Comparison of ENCODE assay signal across 21 cellular contexts in genomic region chr3:5072100-5072816, GRCh38. TPM values are rescaled to one million over a fixed set of nuclear protein-coding genes. Genes with fewer than 3 reads are reported as not detected.
DNase-seq lines count a peak whose midpoint lies in the region; ATAC-seq, FAIRE-seq and TF ChIP-seq lines count a peak whose summit lies in the region.
"Had no signal": no experiment of that assay in that cellular context is flagged by ENCODE, and none has a peak within 500 bp of the region (broad histone marks: within the 10 kb centered on the region; RNA-seq: fewer than 3 reads in every experiment).

No MANE protein-coding gene starts in this region.

- H3K27me3 ChIP-seq in keratinocyte (ENCODE audit: control insufficient read depth, extremely low read depth, insufficient read depth, low read length) (no peaks in the 10 kb centered on the region), gastrocnemius medialis (no peaks in the 10 kb centered on the region)
- H3K27me3 ChIP-seq: neural progenitor cell, testis had no signal

- no peaks in the 10 kb centered on the region for H3K36me3 Mint-ChIP-seq in T-helper 2 cell treated with Interferon-gamma antibody and Interleukin-4, amounts not matched to agents 5 μg/mL and 100 μg/mL, for 36 hours (ENCODE audit: low read depth)
- H3K36me3 Mint-ChIP-seq: activated naive CD8-positive, alpha-beta T cell treated with anti-CD3 and anti-CD28 coated beads for 36 hours; neural progenitor cell had no signal

- H2AFZ ChIP-seq in keratinocyte (ENCODE audit: control insufficient read depth, low read length): no peak overlapping the region
- H2AFZ ChIP-seq: neural progenitor cell had no signal

- peak; percentile 24 for DNase-seq in NB4 (ENCODE audit: low read depth)
- peak; percentile 34 for DNase-seq in SKM-1 treated with dmso at 0.1 percent for 144 hours (lab: John Stamatoyannopoulos, UW; ENCODE audit: unreplicated experiment)
- DNase-seq in keratinocyte (ENCODE audit: low read depth, low spot score): peak; percentile 28
- DNase-seq in gastrocnemius medialis: peak; percentile 79 to 90
- DNase-seq in T-helper 2 cell treated with Interferon-gamma antibody and Interleukin-4, amounts not matched to agents 5 μg/mL and 100 μg/mL, for 36 hours (ENCODE audit: low spot score): no peak
- no peak for DNase-seq in GOT3 (lab: John Stamatoyannopoulos, UW)
- DNase-seq: activated CD4-positive, alpha-beta T cell treated with anti-CD3 and anti-CD28 coated beads for 36 hours; activated naive CD8-positive, alpha-beta T cell treated with anti-CD3 and anti-CD28 coated beads for 36 hours; cortex of kidney; foreskin melanocyte; NCI-H1048; NCI-H2081; NCI-H526 treated with DMSO at 0.1 percent for 48 hours; SK-N-SH; stimulated activated CD4-positive, alpha-beta T cell treated with anti-CD3 and anti-CD28 coated beads, Interleukin-12 subunit alpha, Interleukin-12 subunit beta, amount 100 ng/mL, for 4 hours; testis had no signal

- no peaks in the 10 kb centered on the region for H3K36me3 ChIP-seq in keratinocyte (ENCODE audit: control insufficient read depth in 2 of 2, extremely low read depth in 1 of 2, insufficient read depth in 2 of 2, low read length in 2 of 2)
- no peaks in the 10 kb centered on the region for H3K36me3 ChIP-seq in gastrocnemius medialis
- H3K36me3 ChIP-seq: neural progenitor cell had no signal

- H3K4me3 ChIP-seq in NB4 (ENCODE audit: low read depth, low read length): no peak overlapping the region
- no peak overlapping the region for H3K4me3 ChIP-seq in keratinocyte (ENCODE audit: control insufficient read depth in 2 of 3, extremely low read depth in 1 of 3, insufficient read depth in 2 of 3, low read depth in 1 of 3, low read length in 3 of 3)
- H3K4me3 ChIP-seq in gastrocnemius medialis: no peak overlapping the region
- H3K4me3 ChIP-seq: neural progenitor cell, testis had no signal

- intact Hi-C loops in gastrocnemius medialis (cut with DNase I; ENCODE audit: low total_unique reads): loop anchor here (1.0 to 5.0 kb wide), 5 partner anchors 15 to 355 kb away; partner anchors contain the start of gene ARL8B

- dilution Hi-C loops in keratinocyte (cut with MboI; ENCODE audit: extremely low pct_ligation_motif_present, low sequenced_read_pairs): no loop called here

- no peaks in the 10 kb centered on the region for H3K9me3 Mint-ChIP-seq in T-helper 2 cell treated with Interferon-gamma antibody and Interleukin-4, amounts not matched to agents 5 μg/mL and 100 μg/mL, for 36 hours
- H3K9me3 Mint-ChIP-seq: activated naive CD8-positive, alpha-beta T cell treated with anti-CD3 and anti-CD28 coated beads for 36 hours; neural progenitor cell had no signal

- TF ChIP-seq POLR2A in NB4 (IDR thresholded peaks at IDR 0.05; ENCODE audit: extremely low read depth, insufficient read length): no peak
- TF ChIP-seq POLR2A in gastrocnemius medialis (IDR thresholded peaks at IDR 0.05): no peak

- TF ChIP-seq CTCF in NB4 (IDR thresholded peaks at IDR 0.05; ENCODE audit: low read depth, low read length) (no peak), keratinocyte (optimal IDR thresholded peaks at IDR 0.05 in 1 of 3, IDR thresholded peaks at IDR 0.05 in 1 of 3, conservative IDR thresholded peaks at IDR 0.05 in 1 of 3; ENCODE audit: extremely low read depth in 1 of 3, insufficient read depth in 2 of 3, low read length in 3 of 3) (no peak), gastrocnemius medialis (IDR thresholded peaks at IDR 0.05 in 4 of 5, conservative IDR thresholded peaks at IDR 0.05 in 1 of 5) (no peak)

- peaks cover 18% of the 10 kb centered on the region for H3K27me3 Mint-ChIP-seq in T-helper 2 cell treated with Interferon-gamma antibody and Interleukin-4, amounts not matched to agents 5 μg/mL and 100 μg/mL, for 36 hours (ENCODE audit: low read depth)

- no peaks in the 10 kb centered on the region for H3K79me2 ChIP-seq in keratinocyte (ENCODE audit: control insufficient read depth, insufficient read depth, low read length)

- no peaks in the 10 kb centered on the region for H3K9me1 ChIP-seq in keratinocyte (ENCODE audit: control insufficient read depth, extremely low read depth, insufficient read depth, low read length)

- H3K4me2 ChIP-seq in keratinocyte (ENCODE audit: control insufficient read depth, extremely low read depth, insufficient read depth, low read depth, low read length): no peak overlapping the region
- H3K4me2 ChIP-seq: neural progenitor cell, SK-N-SH had no signal

- H3K27ac ChIP-seq in keratinocyte (ENCODE audit: control insufficient read depth, insufficient read depth, low read length) (no peak overlapping the region), gastrocnemius medialis (peak overlapping the region; percentile 63 to 85 (median 69))
- H3K27ac ChIP-seq: neural progenitor cell, testis had no signal

- H3K9me3 ChIP-seq in keratinocyte (ENCODE audit: control insufficient read depth, low read depth, low read length): no peaks in the 10 kb centered on the region
- no peaks in the 10 kb centered on the region for H3K9me3 ChIP-seq in gastrocnemius medialis
- H3K9me3 ChIP-seq: SK-N-SH, testis had no signal

- ATAC-seq in gastrocnemius medialis (peak; percentile 96 to 98), GM19324 (IDR thresholded peaks at IDR 0.05; ENCODE audit: low FRiP score, unreplicated experiment) (no peak)
- ATAC-seq: activated CD4-positive, alpha-beta T cell treated with anti-CD3 and anti-CD28 coated beads for 36 hours had no signal

- H4K20me1 ChIP-seq in keratinocyte (ENCODE audit: control insufficient read depth, extremely low read depth, insufficient read depth, low read length): no peaks in the 10 kb centered on the region

- H3K9ac ChIP-seq in keratinocyte (ENCODE audit: control insufficient read depth, extremely low read depth, insufficient read depth, low read length): no peak overlapping the region
- H3K9ac ChIP-seq: neural progenitor cell, SK-N-SH had no signal

- H3K4me1 ChIP-seq in keratinocyte (ENCODE audit: control insufficient read depth, extremely low read depth, insufficient read depth, low read length) (peaks cover 8% of the 10 kb centered on the region), gastrocnemius medialis (peaks cover 9 to 10% of the 10 kb centered on the region in 2 donors)
- H3K4me1 ChIP-seq: neural progenitor cell, testis had no signal

- FAIRE-seq in keratinocyte (lab: Jason Lieb, UNC): peak; percentile 76
- FAIRE-seq: endometrium, GM12892, TTC549 had no signal

- no peak overlapping the region for H3K4me3 Mint-ChIP-seq in T-helper 2 cell treated with Interferon-gamma antibody and Interleukin-4, amounts not matched to agents 5 μg/mL and 100 μg/mL, for 36 hours
- H3K4me3 Mint-ChIP-seq: activated CD4-positive, alpha-beta T cell treated with anti-CD3 and anti-CD28 coated beads for 36 hours; activated naive CD8-positive, alpha-beta T cell treated with anti-CD3 and anti-CD28 coated beads for 36 hours; neural progenitor cell had no signal

- in situ Hi-C loops in gastrocnemius medialis (cut with MboI; ENCODE audit: low sequenced_read_pairs in 4 of 4): no loop called here

- H3K27ac Mint-ChIP-seq in T-helper 2 cell treated with Interferon-gamma antibody and Interleukin-4, amounts not matched to agents 5 μg/mL and 100 μg/mL, for 36 hours: no peak overlapping the region
- H3K27ac Mint-ChIP-seq: activated CD4-positive, alpha-beta T cell treated with anti-CD3 and anti-CD28 coated beads for 36 hours; activated naive CD8-positive, alpha-beta T cell treated with anti-CD3 and anti-CD28 coated beads for 36 hours; neural progenitor cell had no signal

- H3K4me1 Mint-ChIP-seq in T-helper 2 cell treated with Interferon-gamma antibody and Interleukin-4, amounts not matched to agents 5 μg/mL and 100 μg/mL, for 36 hours (ENCODE audit: low read depth): no peaks in the 10 kb centered on the region
- H3K4me1 Mint-ChIP-seq: activated naive CD8-positive, alpha-beta T cell treated with anti-CD3 and anti-CD28 coated beads for 36 hours; neural progenitor cell had no signal

RNA-seq across cellular contexts. Expression of gene ARL8B, which starts 49.8 kb away (rescaled TPM):
- 56.1 to 102 TPM (median 64.4 TPM) in 3 replicates for polyA plus RNA-seq in keratinocyte
- 129 TPM for polyA plus RNA-seq in keratinocyte (2011; ENCODE audit: low read depth)
- 69.4 and 225 TPM in 2 replicates for polyA plus RNA-seq in keratinocyte (2011; cell fraction: cytosol; rRNA removed)
- 94.8 and 101 TPM in 2 replicates for polyA plus RNA-seq in keratinocyte (2011; cell fraction: nucleus; rRNA removed)
- 58.1 and 141 TPM in 2 replicates for polyA plus RNA-seq in keratinocyte (2012; ENCODE audit: low replicate concordance)
- 11.1 to 56.3 TPM (median 21.1 TPM) in 3 replicates for polyA minus RNA-seq in keratinocyte
- 46.8 TPM for polyA minus RNA-seq in keratinocyte (2011; cell fraction: cytosol; rRNA and poly(A)+ RNA removed)
- 52.7 and 77.2 TPM in 2 replicates for polyA minus RNA-seq in keratinocyte (2011; cell fraction: nucleus; rRNA and poly(A)+ RNA removed)
- 100 to 1,000 TPM in 2 of 4 donors, 10 to 100 TPM in 2; 69.3 to 198 (median 95.0) TPM for total RNA-seq in gastrocnemius medialis

Comparison
In these comparisons a context has a peak if more than half of its experiments do, and no peak if none do; other contexts are left out.
1. DNase-seq: peak in NB4 (single experiment), SKM-1 treated with dmso at 0.1 percent for 144 hours (single experiment), keratinocyte (single experiment) and gastrocnemius medialis (2 of 2); none in T-helper 2 cell treated with Interferon-gamma antibody and Interleukin-4, amounts not matched to agents 5 μg/mL and 100 μg/mL, for 36 hours (single experiment) and GOT3 (single experiment).